23 cellular contexts compared by ENCODE assay signal in genomic region chr13:32989331-32989730, GRCh38. TPM values are rescaled to one million over a fixed set of nuclear protein-coding genes. Genes with fewer than 3 reads are reported as not detected.
DNase-seq lines count a peak whose midpoint lies in the region; ATAC-seq, FAIRE-seq and TF ChIP-seq lines count a peak whose summit lies in the region.
"Had no signal": no experiment of that assay in that cellular context is flagged by ENCODE, and none has a peak within 500 bp of the region (broad histone marks: within the 10 kb centered on the region; RNA-seq: fewer than 3 reads in every experiment).

No MANE protein-coding gene starts in this region.

- peaks cover 0 to 10% (median 5%) of the 10 kb centered on the region in 9 donors for H3K9me3 Mint-ChIP-seq in naive thymus-derived CD8-positive, alpha-beta T cell

- no peak overlapping the region for H3K14ac ChIP-seq in IMR-90 (replicated peaks; ENCODE audit: low read depth, low read length)

- no peak overlapping the region for H3K27ac Mint-ChIP-seq in naive thymus-derived CD8-positive, alpha-beta T cell
- H3K27ac Mint-ChIP-seq: IgD-negative memory B cell had no signal

- no peaks in the 10 kb centered on the region for H3K79me2 ChIP-seq in GM12878 (ENCODE audit: control insufficient read depth, insufficient read depth, low read length)

- H4K5ac ChIP-seq in IMR-90 (ENCODE audit: low read depth, low read length) = no peak overlapping the region

- RAD21 ChIA-PET in GM12878 (lab: Charles Lee; ENCODE audit: unreplicated experiment) = interaction anchor here (0.8 kb wide), 1 partner anchor 554 kb away, joined by 3 read pairs; no protein-coding TSS in a partner anchor

- in situ Hi-C loops in IMR-90 (cut with MboI; ENCODE audit: low sequenced_read_pairs) = no loop called here
- in situ Hi-C loops in GM12878 (cut with MboI) = no loop called here

- no peak overlapping the region for H4K91ac ChIP-seq in IMR-90 (ENCODE audit: insufficient read depth, low read depth, low read length)

- TF ChIP-seq CTCF in IMR-90 (conservative IDR thresholded peaks at IDR 0.05; ENCODE audit: low read depth, low read length) (no peak), GM12878 (IDR thresholded peaks at IDR 0.05 in 2 of 3, conservative IDR thresholded peaks at IDR 0.05 in 1 of 3; ENCODE audit: control insufficient read depth in 2 of 3, extremely low read depth in 1 of 3, insufficient read depth in 1 of 3, low read depth in 3 of 3, low read length in 3 of 3) (no peak)

- H3K18ac ChIP-seq in IMR-90 (ENCODE audit: low read depth, low read length) = no peak overlapping the region

- peaks cover 0 to 8% (median 4%) of the 10 kb centered on the region in 4 donors for H3K4me1 Mint-ChIP-seq in naive thymus-derived CD8-positive, alpha-beta T cell

- no peak overlapping the region for H2AK9ac ChIP-seq in IMR-90 (replicated peaks; ENCODE audit: low read depth, low read length, poor library complexity)

- H3K36me3 Mint-ChIP-seq in naive thymus-derived CD8-positive, alpha-beta T cell = peaks cover 0 to 9% (median 0%) of the 10 kb centered on the region in 3 donors

- TF ChIP-seq RAD21 in IMR-90 (IDR thresholded peaks at IDR 0.05; ENCODE audit: low read length) = no peak
- TF ChIP-seq RAD21 in GM12878 (IDR thresholded peaks at IDR 0.05; ENCODE audit: insufficient read depth, low read depth, low read length) = no peak

- FAIRE-seq in GM12878 (lab: Jason Lieb, UNC) = no peak
- FAIRE-seq: H54, RCC 7860 had no signal

- SMC1A ChIA-PET in GM12878 (lab: Charles Lee; ENCODE audit: uncharacterized antibody, unreplicated experiment) = interaction anchor here (0.8 kb wide), 1 partner anchor 78 kb away, joined by 3 read pairs; no protein-coding TSS in a partner anchor

- no peak overlapping the region for H2BK120ac ChIP-seq in IMR-90 (ENCODE audit: low read depth, low read length)

- no peak overlapping the region for H3K4me3 Mint-ChIP-seq in naive thymus-derived CD8-positive, alpha-beta T cell

- no peaks in the 10 kb centered on the region for H3K79me1 ChIP-seq in IMR-90 (ENCODE audit: low read depth in 1 of 2, low read length in 2 of 2)

- POLR2A ChIA-PET in IMR-90 (lab: Charles Lee; ENCODE audit: unreplicated experiment) = no interaction called here
- POLR2A ChIA-PET in GM12878 (lab: Charles Lee) = no interaction called here
- POLR2A ChIA-PET in naive thymus-derived CD8-positive, alpha-beta T cell (lab: Charles Lee) = no interaction called here

- H4K8ac ChIP-seq in IMR-90 (ENCODE audit: low read depth in 2 of 2, low read length in 2 of 2) = no peak overlapping the region

- BruUV-seq in IMR-90 (replicated peaks; lab: Mats Ljungman, UMichigan) (no TSS peak), GM12878 (replicated peaks; lab: Mats Ljungman, UMichigan) (no TSS peak)

- no peak overlapping the region for H2BK5ac ChIP-seq in IMR-90 (ENCODE audit: low read depth, low read length, poor library complexity, severe bottlenecking)

- no peak overlapping the region for H3K4me3 ChIP-seq in IMR-90 (ENCODE audit: insufficient read depth, low read depth, low read length)
- no peak overlapping the region for H3K4me3 ChIP-seq in GM12878
- H3K4me3 ChIP-seq: MG63, SK-N-MC had no signal

- CTCF ChIA-PET in IMR-90 (lab: Yijun Ruan, JAX) (no interaction called here), GM12878 (lab: Yijun Ruan, JAX) (no interaction called here)

- TF ChIP-seq POLR2A in IMR-90 (IDR thresholded peaks at IDR 0.05; ENCODE audit: low read depth, low read length) (no peak), GM12878 (IDR thresholded peaks at IDR 0.05; ENCODE audit: low read depth, low read length) (no peak)

- H3K27me3 ChIP-seq in IMR-90 (ENCODE audit: control insufficient read depth, insufficient read depth, low read length) = peaks cover 3% of the 10 kb centered on the region; the same call in 1 of the 2 replicates
- no peaks in the 10 kb centered on the region for H3K27me3 ChIP-seq in GM12878 (replicated peaks in 1 of 2; ENCODE audit: control insufficient read depth in 2 of 2, insufficient read depth in 2 of 2, low read length in 1 of 2)
- H3K27me3 ChIP-seq: MG63 had no signal

- H3K4me1 ChIP-seq in IMR-90 (ENCODE audit: control insufficient read depth, insufficient read depth, low read length) (no peaks in the 10 kb centered on the region), GM12878 (ENCODE audit: control insufficient read depth, insufficient read depth, low read length) (no peaks in the 10 kb centered on the region)

- H2BK15ac ChIP-seq in IMR-90 (ENCODE audit: low read depth, low read length) = no peak overlapping the region

- no peak overlapping the region for H3K23ac ChIP-seq in IMR-90 (ENCODE audit: low read depth, low read length)

- peak; percentile 21 for ATAC-seq in left ventricle myocardium superior
- no peak for ATAC-seq in IMR-90 (ENCODE audit: low read depth)
- peak; percentile 64 for ATAC-seq in GM12878
- no peak for ATAC-seq in naive thymus-derived CD8-positive, alpha-beta T cell
- no peak for ATAC-seq in HG03095 (IDR thresholded peaks at IDR 0.05; ENCODE audit: unreplicated experiment)
- no peak for ATAC-seq in GM21528 (IDR thresholded peaks at IDR 0.05; ENCODE audit: low FRiP score, unreplicated experiment)

- DNase-seq in left ventricle myocardium superior (no peak), cardiac septum (ENCODE audit: low spot score) (no peak), IMR-90 (no peak), GM12878 (ENCODE audit: low read depth, low spot score) (no peak), DMS153 treated with DMSO at 0.1 percent for 48 hours (lab: John Stamatoyannopoulos, UW; ENCODE audit: unreplicated experiment) (no peak)
- DNase-seq in naive thymus-derived CD8-positive, alpha-beta T cell = no peak
- DNase-seq: C1 segment of cervical spinal cord, DMS79 treated with DMSO at 0.1 percent for 48 hours, MG63, NCI-H1105, NCI-H2171 treated with DMSO at 0.1 percent for 48 hours, NCI-H446, NCI-H69, SHP77 had no signal

- peaks cover 10% of the 10 kb centered on the region; the same call in 1 of the 2 replicates for H3K9me1 ChIP-seq in IMR-90 (ENCODE audit: insufficient read depth, low read length)

- TF ChIP-seq EP300 in GM12878 (IDR thresholded peaks at IDR 0.05; ENCODE audit: borderline replicate concordance in 1 of 2, control insufficient read depth in 1 of 2, low read depth in 2 of 2, low read length in 2 of 2) = no peak

- dilution Hi-C loops in IMR-90 (cut with HindIII; ENCODE audit: low sequenced_read_pairs, unreplicated experiment) = no loop called here

- H2BK20ac ChIP-seq in IMR-90 (ENCODE audit: low read depth, low read length) = no peak overlapping the region

- H2AFZ ChIP-seq in IMR-90 (replicated peaks; ENCODE audit: low read length, poor library complexity) (peak overlapping the region; percentile 9), GM12878 (ENCODE audit: control insufficient read depth, low read depth, low read length) (no peak overlapping the region)

- H2AK5ac ChIP-seq in IMR-90 (ENCODE audit: low read depth, low read length) = no peak overlapping the region

- H3K36me3 ChIP-seq in IMR-90 (ENCODE audit: control insufficient read depth, insufficient read depth, low read length) = no peaks in the 10 kb centered on the region
- no peaks in the 10 kb centered on the region for H3K36me3 ChIP-seq in GM12878 (ENCODE audit: control insufficient read depth in 2 of 2, insufficient read depth in 2 of 2, low read length in 1 of 2)
- H3K36me3 ChIP-seq: MG63 had no signal

- H4K20me1 ChIP-seq in IMR-90 (ENCODE audit: insufficient read depth, low read length) = no peaks in the 10 kb centered on the region
- H4K20me1 ChIP-seq in GM12878 (ENCODE audit: control insufficient read depth, insufficient read depth) = no peaks in the 10 kb centered on the region

- H3K4me2 ChIP-seq in IMR-90 (ENCODE audit: low read depth, low read length) (no peak overlapping the region), GM12878 (ENCODE audit: control insufficient read depth, insufficient read depth) (no peak overlapping the region)

- WGBS in IMR-90 (ENCODE audit: extremely low coverage in 2 of 2, insufficient read length in 1 of 2), 2 experiments = 59% methylated on average over 2 of the region's 3 CpGs; no CpG with 5 or more reads in 1 of the 2 experiments
- WGBS in GM12878 (ENCODE audit: insufficient coverage, insufficient replicate concordance, low lambda C conversion rate, missing lambda C conversion rate) = 49% methylated on average over 3 of the region's 3 CpGs

- H3K27ac ChIP-seq in IMR-90 (ENCODE audit: insufficient read depth, low read length) (no peak overlapping the region), GM12878 (ENCODE audit: control insufficient read depth, insufficient read depth) (no peak overlapping the region)
- H3K27ac ChIP-seq: HL-60, SK-N-MC had no signal

- intact Hi-C loops in left ventricle myocardium superior (cut with micrococcal nuclease) = no loop called here
- intact Hi-C loops in cardiac septum (cut with DNase I) = no loop called here
- intact Hi-C loops in IMR-90 (cut with micrococcal nuclease) = no loop called here
- intact Hi-C loops in GM12878 (cut with micrococcal nuclease; ENCODE audit: unreplicated experiment) = no loop called here

- peaks cover 6 to 20% (median 15%) of the 10 kb centered on the region in 5 donors for H3K27me3 Mint-ChIP-seq in naive thymus-derived CD8-positive, alpha-beta T cell

- H3K56ac ChIP-seq in IMR-90 (ENCODE audit: extremely low read depth, insufficient read depth, low read length) = no peak overlapping the region

- H3K9me3 ChIP-seq in IMR-90 (ENCODE audit: control insufficient read depth, insufficient read depth, low read length) (no peaks in the 10 kb centered on the region), GM12878 (replicated peaks; ENCODE audit: control insufficient read depth, insufficient read depth, low read length) (no peaks in the 10 kb centered on the region; the same call in 2 of the 3 replicates)
- H3K9me3 ChIP-seq: MG63 had no signal

- H3K9ac ChIP-seq in IMR-90 (ENCODE audit: low read depth, low read length) (no peak overlapping the region), GM12878 (ENCODE audit: control insufficient read depth, insufficient read depth, low read length) (no peak overlapping the region)

- H3K4ac ChIP-seq in IMR-90 (ENCODE audit: low read depth, low read length) = no peak overlapping the region

RNA-seq across cellular contexts. Expression of gene KL, which starts 26.9 kb away (rescaled TPM):
- total RNA-seq in left ventricle myocardium superior = 2.1 TPM
- total RNA-seq in cardiac septum = 1.9 TPM
- not detected in 2 replicates for total RNA-seq in IMR-90 (2012; rRNA removed)
- not detected in 2 replicates for polyA plus RNA-seq in IMR-90 (2012; rRNA removed)
- not detected in 2 replicates for polyA plus RNA-seq in IMR-90 (2012; cell fraction: cytosol; rRNA removed)
- polyA plus RNA-seq in IMR-90 (2012; cell fraction: nucleus; rRNA removed; ENCODE audit: low replicate concordance) = not detected in 2 replicates
- 2.0 and 2.1 TPM in 2 replicates for total RNA-seq in GM12878 (2013; cell fraction: nucleolus; rRNA removed)
- 2.1 TPM in 2 replicates for total RNA-seq in GM12878 (2014; rRNA removed)
- total RNA-seq in GM12878 (2014; rRNA removed; fragmentation: Illumina TruSeq; extraction: Trizol) = 1.5 and 1.6 TPM in 2 replicates
- total RNA-seq in GM12878 (2021) = 1.6 TPM in 2 replicates
- 0.28 TPM for polyA plus RNA-seq in GM12878 (2011; ENCODE audit: low read depth)
- polyA plus RNA-seq in GM12878 (2011; rRNA removed) = 0.08 and 0.16 TPM in 2 replicates
- polyA plus RNA-seq in GM12878 (2011; cell fraction: cytosol; rRNA removed) = 0.07 and 0.15 TPM in 2 replicates
- 0.16 and 0.21 TPM in 2 replicates for polyA plus RNA-seq in GM12878 (2011; cell fraction: nucleus; rRNA removed)
- polyA plus RNA-seq in GM12878 (2012) = 0.24 and 0.76 TPM in 2 replicates
- 1.7 and 2.3 TPM in 2 replicates for polyA plus RNA-seq in GM12878 (2014; fragmentation: Illumina TruSeq; extraction: Trizol)
- polyA plus RNA-seq in GM12878 (2014; fragmentation: Nextera tagmentation; extraction: Ambion mirVana) = under 1 TPM; 0.57 to 0.60 TPM
- polyA plus RNA-seq in GM12878 (2014; rRNA removed) = 1.3 and 1.4 TPM in 2 replicates
- 1 to 10 TPM in 1 of 2 experiments, under 1 TPM in 1; 0.96 to 1.8 TPM for polyA plus RNA-seq in GM12878 (2016; fragmentation: Nextera tagmentation; extraction: Ambion mirVana)
- 0.15 and 0.31 TPM in 2 replicates for polyA minus RNA-seq in GM12878 (2011; rRNA and poly(A)+ RNA removed)
- not detected in 2 replicates for polyA minus RNA-seq in GM12878 (2011; cell fraction: cytosol; rRNA and poly(A)+ RNA removed)
- 0.12 and 0.19 TPM in 2 replicates for polyA minus RNA-seq in GM12878 (2011; cell fraction: nucleus; rRNA and poly(A)+ RNA removed)
- total RNA-seq in naive thymus-derived CD8-positive, alpha-beta T cell = under 1 TPM; 0.25 to 0.29 TPM
- polyA plus RNA-seq in naive thymus-derived CD8-positive, alpha-beta T cell = not detected
- total RNA-seq: A172, HT1080 had no signal
- polyA plus RNA-seq: IgD-negative memory B cell had no signal

Comparison
In these comparisons a context has a peak if more than half of its experiments do, and no peak if none do; other contexts are left out.
1. ATAC-seq: peak in left ventricle myocardium superior (single experiment) and GM12878 (single experiment); none in IMR-90 (single experiment), naive thymus-derived CD8-positive, alpha-beta T cell (0 of 2), HG03095 (single experiment) and GM21528 (single experiment).